ENCODE assay signal across 9 cellular contexts in the genomic region with DNA sequence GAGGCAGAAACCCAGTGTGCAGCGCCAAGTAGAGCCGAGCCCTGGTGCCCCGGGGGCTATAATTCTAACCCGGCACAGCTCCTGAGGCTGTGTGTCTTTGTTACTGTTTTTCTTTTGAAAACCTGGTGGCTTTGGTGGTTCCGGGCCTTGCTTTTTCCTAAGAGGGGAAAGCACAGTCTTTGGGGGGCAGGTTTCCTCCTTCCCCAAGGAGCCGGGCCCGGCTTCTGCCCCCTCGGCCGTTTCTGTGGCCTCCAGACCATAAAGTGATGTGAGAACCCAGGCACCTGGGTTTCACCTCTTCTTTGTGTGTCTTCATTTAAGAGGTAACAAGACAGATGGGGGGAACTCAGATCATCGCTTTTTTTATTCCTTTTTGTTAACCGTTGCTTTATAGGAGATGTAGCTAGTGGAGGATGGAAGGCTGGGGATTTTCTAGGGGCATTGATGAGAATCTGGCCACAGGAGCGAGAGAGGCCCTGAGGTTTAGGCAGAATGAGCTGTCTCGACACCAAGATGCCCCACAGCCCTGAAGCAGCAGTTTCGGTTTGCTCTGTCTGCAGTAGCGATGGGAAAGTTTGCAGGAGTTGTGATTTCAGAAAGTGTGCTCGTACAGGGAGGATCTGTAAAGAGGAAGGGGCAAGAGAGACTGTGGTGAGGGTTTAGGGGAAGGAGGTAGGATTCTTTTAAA.
A peak's percentile ranks its signal among the peaks of the same experiment; 100 is the strongest.
DNase-seq lines count a peak whose midpoint lies in the region; ATAC-seq and TF ChIP-seq lines count a peak whose summit lies in the region.
"Had no signal": no experiment of that assay in that cellular context is flagged by ENCODE, and none has a peak within 500 bp of the region (broad histone marks: within the 10 kb centered on the region; RNA-seq: fewer than 3 reads in every experiment).

No MANE protein-coding gene starts in this region.

- H3K27ac Mint-ChIP-seq in CD8-positive, alpha-beta memory T cell: peak overlapping the region in 7 of 8 donors; percentile 70 to 95 (median 88)
- H3K27ac Mint-ChIP-seq in activated naive CD4-positive, alpha-beta T cell treated with anti-CD3 and anti-CD28 coated beads, Interleukin-2, amount 10 ng/mL, durations not matched to agents 7 days and 5 days: peak overlapping the region; percentile 63

- ATAC-seq in GM19328 (IDR thresholded peaks at IDR 0.05; ENCODE audit: unreplicated experiment): peak; percentile 85
- ATAC-seq in HG03095 (IDR thresholded peaks at IDR 0.05; ENCODE audit: unreplicated experiment): peak; percentile 80
- ATAC-seq in lower lobe of right lung: no peak

- H3K4me3 ChIP-seq in CD8-positive, alpha-beta memory T cell (ENCODE audit: low read length): no peak overlapping the region
- no peak overlapping the region for H3K4me3 ChIP-seq in lower lobe of right lung
- no peak overlapping the region for H3K4me3 ChIP-seq in transverse colon

- WGBS in transverse colon (ENCODE audit: low coverage in 1 of 2), 2 donors: 75 to 82% methylated on average over 10 to 16 of the region's 16 CpGs

- no peak for TF ChIP-seq POLR2A in transverse colon (IDR thresholded peaks at IDR 0.05)

- intact Hi-C loops in lower lobe of right lung (cut with DNase I): no loop called here
- intact Hi-C loops in transverse colon (cut with DNase I; ENCODE audit: low total_unique reads): no loop called here

- POLR2A ChIA-PET in CD8-positive, alpha-beta memory T cell (lab: Charles Lee): no interaction called here

- no peak overlapping the region for H3K27ac ChIP-seq in CD8-positive, alpha-beta memory T cell (ENCODE audit: low read depth, low read length)
- no peak overlapping the region for H3K27ac ChIP-seq in lower lobe of right lung
- H3K27ac ChIP-seq in transverse colon: no peak overlapping the region

- H3K4me3 Mint-ChIP-seq in CD8-positive, alpha-beta memory T cell: peak overlapping the region; percentile 78 to 89 (median 85)
- no peak overlapping the region for H3K4me3 Mint-ChIP-seq in activated naive CD4-positive, alpha-beta T cell treated with anti-CD3 and anti-CD28 coated beads, Interleukin-2, amount 10 ng/mL, durations not matched to agents 7 days and 5 days

- H3K27me3 Mint-ChIP-seq in CD8-positive, alpha-beta memory T cell: no peaks in the 10 kb centered on the region
- H3K27me3 Mint-ChIP-seq in activated naive CD4-positive, alpha-beta T cell treated with anti-CD3 and anti-CD28 coated beads, Interleukin-2, amount 10 ng/mL, durations not matched to agents 7 days and 5 days: no peaks in the 10 kb centered on the region

- TF ChIP-seq EP300 in transverse colon (IDR thresholded peaks at IDR 0.05; ENCODE audit: low read depth): no peak

- CTCF ChIA-PET in CD8-positive, alpha-beta memory T cell (lab: Charles Lee): no interaction called here
- CTCF ChIA-PET in activated naive CD4-positive, alpha-beta T cell treated with anti-CD3 and anti-CD28 coated beads, Interleukin-2, amount 10 ng/mL, durations not matched to agents 7 days and 5 days (lab: Charles Lee): no interaction called here

- H3K9me3 Mint-ChIP-seq in CD8-positive, alpha-beta memory T cell: no peaks in the 10 kb centered on the region
- peaks cover 3% of the 10 kb centered on the region for H3K9me3 Mint-ChIP-seq in activated naive CD4-positive, alpha-beta T cell treated with anti-CD3 and anti-CD28 coated beads, Interleukin-2, amount 10 ng/mL, durations not matched to agents 7 days and 5 days

- in situ Hi-C loops in transverse colon (cut with MboI; ENCODE audit: low pct_ligation_motif_present in 1 of 4, low pct_unique_long_range_greater_than_20kb in 1 of 4, low sequenced_read_pairs in 3 of 4): no loop called here

- no peaks in the 10 kb centered on the region for H3K27me3 ChIP-seq in CD8-positive, alpha-beta memory T cell (ENCODE audit: insufficient read depth, low read length, poor library complexity, severe bottlenecking)
- H3K27me3 ChIP-seq in lower lobe of right lung (ENCODE audit: low read depth) (no peaks in the 10 kb centered on the region), transverse colon (no peaks in the 10 kb centered on the region)

- H3K36me3 Mint-ChIP-seq in CD8-positive, alpha-beta memory T cell: peaks cover 0 to 50% (median 12%) of the 10 kb centered on the region in 3 donors
- no peaks in the 10 kb centered on the region for H3K36me3 Mint-ChIP-seq in activated naive CD4-positive, alpha-beta T cell treated with anti-CD3 and anti-CD28 coated beads, Interleukin-2, amount 10 ng/mL, durations not matched to agents 7 days and 5 days

- no peaks in the 10 kb centered on the region for H3K4me1 ChIP-seq in CD8-positive, alpha-beta memory T cell (ENCODE audit: insufficient read depth, low read length)
- H3K4me1 ChIP-seq in lower lobe of right lung: peaks cover 2% of the 10 kb centered on the region
- no peaks in the 10 kb centered on the region for H3K4me1 ChIP-seq in transverse colon

- H3K9me3 ChIP-seq in CD8-positive, alpha-beta memory T cell (ENCODE audit: low read length): no peaks in the 10 kb centered on the region
- H3K9me3 ChIP-seq in lower lobe of right lung (no peaks in the 10 kb centered on the region), transverse colon (no peaks in the 10 kb centered on the region)

- peaks cover 18 to 44% (median 39%) of the 10 kb centered on the region in 3 donors for H3K4me1 Mint-ChIP-seq in CD8-positive, alpha-beta memory T cell
- no peaks in the 10 kb centered on the region for H3K4me1 Mint-ChIP-seq in activated naive CD4-positive, alpha-beta T cell treated with anti-CD3 and anti-CD28 coated beads, Interleukin-2, amount 10 ng/mL, durations not matched to agents 7 days and 5 days

- no peaks in the 10 kb centered on the region for H3K36me3 ChIP-seq in CD8-positive, alpha-beta memory T cell (ENCODE audit: insufficient read depth, low read length)
- H3K36me3 ChIP-seq in lower lobe of right lung: peaks cover 25% of the 10 kb centered on the region
- peaks cover 0 to 4% (median 0%) of the 10 kb centered on the region in 4 donors for H3K36me3 ChIP-seq in transverse colon

- DNase-seq in CD8-positive, alpha-beta memory T cell: peak in 2 of 5 donors; percentile 11 to 13
- DNase-seq in activated naive CD4-positive, alpha-beta T cell treated with anti-CD3 and anti-CD28 coated beads, Interleukin-2, amount 10 ng/mL, durations not matched to agents 7 days and 5 days: no peak
- no peak for DNase-seq in kidney tubule cell (ENCODE audit: low spot score)
- no peak for DNase-seq in lower lobe of right lung
- no peak for DNase-seq in SKM-1 (lab: John Stamatoyannopoulos, UW; ENCODE audit: unreplicated experiment)
- no peak for DNase-seq in transverse colon
- DNase-seq: NCI-H1436 had no signal

- TF ChIP-seq CTCF in lower lobe of right lung (IDR thresholded peaks at IDR 0.05) (no peak), transverse colon (IDR thresholded peaks at IDR 0.05) (no peak)

Comparison
In these comparisons a context has a peak if more than half of its experiments do, and no peak if none do; other contexts are left out.
1. ATAC-seq: peak in GM19328 (single experiment) and HG03095 (single experiment); none in lower lobe of right lung (0 of 2).